Comparison of ENCODE assay signal across 1 cellular context in the genomic region with DNA sequence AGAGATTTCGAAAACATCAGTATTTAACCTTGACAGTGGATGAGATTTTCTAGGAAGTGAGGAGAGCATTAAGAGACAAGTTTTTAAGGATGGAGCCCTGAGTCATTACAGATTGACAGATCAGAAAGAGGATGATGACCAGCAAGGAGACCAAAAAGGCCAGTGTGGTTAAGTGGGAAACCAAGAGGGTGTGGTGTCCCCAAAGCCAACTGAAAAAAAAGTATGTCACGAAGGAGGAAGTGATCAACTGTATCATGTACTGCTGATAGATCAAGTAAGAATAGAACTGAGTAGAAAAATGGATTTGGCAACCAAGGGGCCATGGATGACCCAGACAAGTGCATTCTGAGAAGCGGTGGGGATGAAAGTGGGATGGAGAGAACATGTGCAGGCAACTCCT.
TF ChIP-seq lines count a peak whose summit lies in the region.

No MANE protein-coding gene starts in this region.

TF ChIP-seq in HepG2, 621 proteins besides CTCF, POLR2A, EP300 and RAD21 (continued from another document):
- TF ChIP-seq, protein P1, sequence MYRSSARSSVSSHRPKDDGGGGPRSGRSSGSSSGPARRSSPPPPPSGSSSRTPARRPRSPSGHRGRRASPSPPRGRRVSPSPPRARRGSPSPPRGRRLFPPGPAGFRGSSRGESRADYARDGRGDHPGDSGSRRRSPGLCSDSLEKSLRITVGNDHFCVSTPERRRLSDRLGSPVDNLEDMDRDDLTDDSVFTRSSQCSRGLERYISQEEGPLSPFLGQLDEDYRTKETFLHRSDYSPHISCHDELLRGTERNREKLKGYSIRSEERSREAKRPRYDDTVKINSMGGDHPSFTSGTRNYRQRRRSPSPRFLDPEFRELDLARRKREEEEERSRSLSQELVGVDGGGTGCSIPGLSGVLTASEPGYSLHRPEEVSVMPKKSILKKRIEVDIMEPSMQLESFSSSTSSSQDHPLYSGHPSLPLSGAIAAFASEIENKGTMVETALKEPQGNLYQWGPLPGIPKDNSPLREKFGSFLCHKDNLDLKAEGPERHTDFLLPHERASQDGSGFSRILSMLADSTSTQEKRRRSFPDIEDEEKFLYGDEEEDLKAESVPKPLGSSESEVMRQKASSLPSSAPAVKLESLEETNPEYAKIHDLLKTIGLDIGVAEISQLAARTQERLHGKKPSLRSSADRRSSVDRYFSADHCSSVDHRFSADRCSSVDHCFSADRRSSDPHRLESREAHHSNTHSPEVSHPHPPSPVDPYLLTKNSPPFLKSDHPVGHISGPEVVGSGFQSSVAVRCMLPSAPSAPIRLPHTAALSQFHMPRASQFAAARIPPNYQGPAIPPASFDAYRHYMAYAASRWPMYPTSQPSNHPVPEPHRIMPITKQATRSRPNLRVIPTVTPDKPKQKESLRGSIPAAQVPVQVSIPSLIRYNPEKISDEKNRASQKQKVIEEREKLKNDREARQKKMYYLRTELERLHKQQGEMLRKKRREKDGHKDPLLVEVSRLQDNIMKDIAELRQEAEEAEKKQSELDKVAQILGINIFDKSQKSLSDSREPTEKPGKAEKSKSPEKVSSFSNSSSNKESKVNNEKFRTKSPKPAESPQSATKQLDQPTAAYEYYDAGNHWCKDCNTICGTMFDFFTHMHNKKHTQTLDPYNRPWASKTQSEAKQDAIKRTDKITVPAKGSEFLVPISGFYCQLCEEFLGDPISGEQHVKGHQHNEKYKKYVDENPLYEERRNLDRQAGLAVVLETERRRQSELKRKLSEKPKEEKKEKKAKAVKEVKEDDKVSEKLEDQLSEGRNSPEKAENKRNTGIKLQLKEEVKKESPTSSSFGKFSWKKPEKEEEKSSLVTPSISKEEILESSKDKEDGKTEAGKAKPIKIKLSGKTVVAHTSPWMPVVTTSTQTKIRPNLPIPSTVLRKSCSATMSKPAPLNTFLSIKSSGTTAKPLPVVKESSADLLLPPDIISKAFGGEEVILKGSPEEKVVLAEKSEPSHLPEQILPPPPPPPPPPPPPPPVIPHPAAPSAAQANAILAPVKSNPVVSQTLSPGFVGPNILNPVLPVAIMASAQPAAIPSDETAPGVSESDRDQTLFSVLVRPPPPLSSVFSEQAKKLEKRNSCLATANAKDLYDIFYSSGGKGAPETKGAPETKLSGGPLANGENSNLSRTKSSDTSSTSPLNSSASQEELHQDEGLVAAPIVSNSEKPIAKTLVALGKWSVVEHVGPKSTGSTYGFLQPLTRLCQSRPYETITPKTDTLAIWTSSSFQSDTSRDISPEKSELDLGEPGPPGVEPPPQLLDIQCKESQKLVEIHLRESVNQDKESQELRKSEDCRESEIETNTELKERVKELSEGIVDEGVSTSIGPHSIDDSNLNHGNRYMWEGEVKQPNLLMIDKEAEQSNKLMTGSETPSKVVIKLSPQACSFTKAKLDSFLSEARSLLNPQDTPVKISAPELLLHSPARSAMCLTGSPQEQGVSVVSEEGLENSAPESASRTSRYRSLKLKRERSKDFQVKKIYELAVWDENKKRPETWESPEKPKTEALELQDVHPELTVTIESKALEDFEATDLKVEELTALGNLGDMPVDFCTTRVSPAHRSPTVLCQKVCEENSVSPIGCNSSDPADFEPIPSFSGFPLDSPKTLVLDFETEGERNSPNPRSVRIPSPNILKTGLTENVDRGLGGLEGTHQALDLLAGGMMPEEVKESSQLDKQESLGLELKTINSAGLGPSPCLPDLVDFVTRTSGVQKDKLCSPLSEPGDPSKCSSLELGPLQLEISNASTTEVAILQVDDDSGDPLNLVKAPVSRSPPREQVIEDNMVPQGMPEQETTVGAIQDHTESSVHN (CRISPR knock-in tag; IDR thresholded peaks at IDR 0.05): no peak
- TF ChIP-seq, protein P2, sequence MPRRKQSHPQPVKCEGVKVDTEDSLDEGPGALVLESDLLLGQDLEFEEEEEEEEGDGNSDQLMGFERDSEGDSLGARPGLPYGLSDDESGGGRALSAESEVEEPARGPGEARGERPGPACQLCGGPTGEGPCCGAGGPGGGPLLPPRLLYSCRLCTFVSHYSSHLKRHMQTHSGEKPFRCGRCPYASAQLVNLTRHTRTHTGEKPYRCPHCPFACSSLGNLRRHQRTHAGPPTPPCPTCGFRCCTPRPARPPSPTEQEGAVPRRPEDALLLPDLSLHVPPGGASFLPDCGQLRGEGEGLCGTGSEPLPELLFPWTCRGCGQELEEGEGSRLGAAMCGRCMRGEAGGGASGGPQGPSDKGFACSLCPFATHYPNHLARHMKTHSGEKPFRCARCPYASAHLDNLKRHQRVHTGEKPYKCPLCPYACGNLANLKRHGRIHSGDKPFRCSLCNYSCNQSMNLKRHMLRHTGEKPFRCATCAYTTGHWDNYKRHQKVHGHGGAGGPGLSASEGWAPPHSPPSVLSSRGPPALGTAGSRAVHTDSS (CRISPR knock-in tag; conservative IDR thresholded peaks at IDR 0.05): no peak
- TF ChIP-seq HOXA9 (CRISPR knock-in tag; IDR thresholded peaks at IDR 0.05; ENCODE audit: borderline replicate concordance) (no peak), ZNF660 (CRISPR knock-in tag; IDR thresholded peaks at IDR 0.05; ENCODE audit: borderline replicate concordance, low read depth) (no peak)
- TF ChIP-seq, protein P3, sequence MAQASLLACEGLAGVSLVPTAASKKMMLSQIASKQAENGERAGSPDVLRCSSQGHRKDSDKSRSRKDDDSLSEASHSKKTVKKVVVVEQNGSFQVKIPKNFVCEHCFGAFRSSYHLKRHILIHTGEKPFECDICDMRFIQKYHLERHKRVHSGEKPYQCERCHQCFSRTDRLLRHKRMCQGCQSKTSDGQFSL (CRISPR knock-in tag; IDR thresholded peaks at IDR 0.05): no peak
- TF ChIP-seq, protein P4, sequence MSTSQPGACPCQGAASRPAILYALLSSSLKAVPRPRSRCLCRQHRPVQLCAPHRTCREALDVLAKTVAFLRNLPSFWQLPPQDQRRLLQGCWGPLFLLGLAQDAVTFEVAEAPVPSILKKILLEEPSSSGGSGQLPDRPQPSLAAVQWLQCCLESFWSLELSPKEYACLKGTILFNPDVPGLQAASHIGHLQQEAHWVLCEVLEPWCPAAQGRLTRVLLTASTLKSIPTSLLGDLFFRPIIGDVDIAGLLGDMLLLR (CRISPR knock-in tag; IDR thresholded peaks at IDR 0.05): no peak
